Comparison of ENCODE assay signal across 14 cellular contexts in the genomic region with DNA sequence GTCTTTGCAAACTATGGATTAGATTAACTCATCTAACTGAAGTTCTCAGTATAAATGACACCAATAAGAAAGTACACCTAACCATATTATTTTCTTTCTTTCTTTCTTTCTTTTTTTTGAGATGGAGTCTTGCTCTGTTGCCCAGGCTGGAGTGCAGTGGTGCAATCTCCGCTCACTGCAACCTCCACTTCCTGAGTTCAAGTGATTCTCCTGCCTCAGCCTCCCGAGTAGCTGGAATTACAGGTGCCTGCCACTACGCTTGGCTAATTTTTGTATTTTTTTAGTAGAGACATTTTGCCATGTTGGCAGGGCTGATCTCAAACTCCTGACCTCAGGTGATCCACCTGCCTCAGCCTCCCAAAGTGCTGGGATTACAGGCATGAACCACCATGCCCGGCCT. TPM values are rescaled to one million over a fixed set of nuclear protein-coding genes. Genes with fewer than 3 reads are reported as not detected.
DNase-seq lines count a peak whose midpoint lies in the region; ATAC-seq, FAIRE-seq and TF ChIP-seq lines count a peak whose summit lies in the region.
"Not testable (repeated sequence)": the region's sequence is repeated elsewhere in the genome, so short reads cannot be mapped to it uniquely, and the experiment has no call there.
"Had no signal": no experiment of that assay in that cellular context is flagged by ENCODE, and none has a peak within 500 bp of the region (broad histone marks: within the 10 kb centered on the region; RNA-seq: fewer than 3 reads in every experiment).

No MANE protein-coding gene starts in this region.

- H3K36me3 ChIP-seq in CD4-positive, alpha-beta memory T cell (ENCODE audit: insufficient read depth, low read length); HepG2 (replicated peaks in 1 of 2; ENCODE audit: control insufficient read depth in 1 of 2, insufficient read depth in 2 of 2, low read length in 2 of 2): not testable (repeated sequence)
- peaks cover 15% of the 10 kb centered on the region for H3K36me3 ChIP-seq in left ventricle myocardium inferior

- TF ChIP-seq EP300 in HepG2 (IDR thresholded peaks at IDR 0.05; ENCODE audit: low read depth in 2 of 2, low read length in 2 of 2); HepG2 (CRISPR knock-in tag; IDR thresholded peaks at IDR 0.05; ENCODE audit: borderline replicate concordance): not testable (repeated sequence)

- not testable (repeated sequence) for H3K4me2 ChIP-seq in HepG2 (ENCODE audit: low read depth, low read length)

- POLR2A ChIA-PET in CD4-positive, alpha-beta memory T cell (lab: Charles Lee; ENCODE audit: partially characterized antibody), result interaction anchor here (5.0 kb wide), 1 partner anchor 71 kb away, joined by 37 read pairs; the partner anchor contains the start of gene USP53
- POLR2A ChIA-PET in T-cell (lab: Charles Lee); HepG2 (lab: Yijun Ruan, JAX): not testable (repeated sequence)

- intact Hi-C loops in CD4-positive, alpha-beta memory T cell (cut with micrococcal nuclease); left ventricle myocardium inferior (cut with micrococcal nuclease): not testable (repeated sequence)
- intact Hi-C loops in HepG2 (cut with micrococcal nuclease; ENCODE audit: unreplicated experiment), result loop anchor here (10.0 kb wide), 1 partner anchor 96 kb away; no protein-coding TSS in a partner anchor

- ATAC-seq in T-cell (replicated peaks in 1 of 4); HepG2; stimulated activated memory B cell treated with anti-CD40 and anti-IgM and Interleukin-4, amounts not matched to agents 10 μg/mL and 1 μg/mL and 100 μg/mL, for 72 hours: not testable (repeated sequence)

- not testable (repeated sequence) for TF ChIP-seq POLR2A in HepG2 (IDR thresholded peaks at IDR 0.05; ENCODE audit: insufficient read depth in 1 of 2, low read depth in 2 of 2, low read length in 2 of 2)

- peaks cover 35 to 44% (median 40%) of the 10 kb centered on the region in 4 donors for H3K4me1 Mint-ChIP-seq in CD4-positive, alpha-beta memory T cell
- H3K4me1 Mint-ChIP-seq in T-cell (peaks cover 40 to 49% (median 45%) of the 10 kb centered on the region in 3 donors), progenitor cell of endocrine pancreas (ENCODE audit: low read depth) (peaks cover 28% of the 10 kb centered on the region)
- peaks cover 36% of the 10 kb centered on the region for H3K4me1 Mint-ChIP-seq in activated naive CD4-positive, alpha-beta T cell treated with anti-CD3 and anti-CD28 coated beads, Interleukin-2, amount 50 U/mL, for 24 hours
- peaks cover 28% of the 10 kb centered on the region for H3K4me1 Mint-ChIP-seq in stimulated activated memory B cell treated with anti-CD40 and anti-IgM and Interleukin-4, amounts not matched to agents 10 μg/mL and 1 μg/mL and 100 μg/mL, for 72 hours

- H3K4me3 Mint-ChIP-seq in CD4-positive, alpha-beta memory T cell; T-cell; activated naive CD4-positive, alpha-beta T cell treated with anti-CD3 and anti-CD28 coated beads, Interleukin-2, amount 50 U/mL, for 24 hours; progenitor cell of endocrine pancreas (ENCODE audit: low read depth); stimulated activated memory B cell treated with anti-CD40 and anti-IgM and Interleukin-4, amounts not matched to agents 10 μg/mL and 1 μg/mL and 100 μg/mL, for 72 hours: not testable (repeated sequence)

- CTCF ChIA-PET in CD4-positive, alpha-beta memory T cell (lab: Charles Lee; ENCODE audit: partially characterized antibody); T-cell (lab: Charles Lee); HepG2 (lab: Yijun Ruan, JAX; ENCODE audit: low intra/inter-chr PET ratio, low total read pairs): not testable (repeated sequence)

- not testable (repeated sequence) for H3K27me3 ChIP-seq in CD4-positive, alpha-beta memory T cell (ENCODE audit: insufficient read depth, low read length); left ventricle myocardium inferior (ENCODE audit: low read depth); HepG2 (ENCODE audit: control insufficient read depth in 1 of 2, insufficient read depth in 2 of 2, low read length in 2 of 2)

- DNase-seq in CD4-positive, alpha-beta memory T cell; T-cell; left ventricle myocardium inferior; HepG2 (ENCODE audit: low spot score); progenitor cell of endocrine pancreas (ENCODE audit: low spot score, unreplicated experiment): not testable (repeated sequence)

- not testable (repeated sequence) for H3K9me3 ChIP-seq in CD4-positive, alpha-beta memory T cell (ENCODE audit: control insufficient read depth in 1 of 2, low read length in 2 of 2); left ventricle myocardium inferior (replicated peaks); HepG2 (ENCODE audit: low read length)

- H3K9ac ChIP-seq in HepG2 (ENCODE audit: insufficient read depth, low read depth, low read length), result not testable (repeated sequence)

- not testable (repeated sequence) for H3K36me3 Mint-ChIP-seq in CD4-positive, alpha-beta memory T cell; T-cell; activated naive CD4-positive, alpha-beta T cell treated with anti-CD3 and anti-CD28 coated beads, Interleukin-2, amount 50 U/mL, for 24 hours; progenitor cell of endocrine pancreas (ENCODE audit: insufficient read depth); stimulated activated memory B cell treated with anti-CD40 and anti-IgM and Interleukin-4, amounts not matched to agents 10 μg/mL and 1 μg/mL and 100 μg/mL, for 72 hours

- not testable (repeated sequence) for H3K79me2 ChIP-seq in HepG2 (ENCODE audit: insufficient read depth, low read length)

- not testable (repeated sequence) for H2AFZ ChIP-seq in HepG2 (ENCODE audit: low read length)

- not testable (repeated sequence) for BruUV-seq in HepG2 (replicated peaks; lab: Mats Ljungman, UMichigan)

- not testable (repeated sequence) for H3K4me3 ChIP-seq in CD4-positive, alpha-beta memory T cell (ENCODE audit: low read length in 2 of 2); HepG2 (replicated peaks in 1 of 3; ENCODE audit: insufficient read depth in 1 of 3, low read depth in 2 of 3, low read length in 3 of 3)
- H3K4me3 ChIP-seq in left ventricle myocardium inferior, result peak overlapping the region; percentile 66

- not testable (repeated sequence) for H3K9me3 Mint-ChIP-seq in CD4-positive, alpha-beta memory T cell; T-cell; activated naive CD4-positive, alpha-beta T cell treated with anti-CD3 and anti-CD28 coated beads, Interleukin-2, amount 50 U/mL, for 24 hours; progenitor cell of endocrine pancreas (ENCODE audit: low read depth); stimulated activated memory B cell treated with anti-CD40 and anti-IgM and Interleukin-4, amounts not matched to agents 10 μg/mL and 1 μg/mL and 100 μg/mL, for 72 hours

- WGBS in HepG2 (ENCODE audit: low lambda C conversion rate), result 60% methylated on average over 4 of the region's 4 CpGs

- not testable (repeated sequence) for H4K20me1 ChIP-seq in HepG2 (ENCODE audit: insufficient read depth, low read length)

- in situ Hi-C loops in HepG2 (cut with HindIII; ENCODE audit: extremely low pct_ligation_motif_present, low pct_unique_long_range_greater_than_20kb), result not testable (repeated sequence)

- not testable (repeated sequence) for FAIRE-seq in HepG2 (lab: Jason Lieb, UNC)

- not testable (repeated sequence) for TF ChIP-seq RAD21 in HepG2 (CRISPR knock-in tag; IDR thresholded peaks at IDR 0.05)

- not testable (repeated sequence) for H3K27ac ChIP-seq in CD4-positive, alpha-beta memory T cell (ENCODE audit: low read depth, low read length); HepG2 (ENCODE audit: extremely low read length, insufficient read depth, low read length)
- peak overlapping the region; percentile 91 for H3K27ac ChIP-seq in left ventricle myocardium inferior (replicated peaks)

- H3K27ac Mint-ChIP-seq in CD4-positive, alpha-beta memory T cell, result peak overlapping the region in 4 of 7 donors; percentile 12 to 66 (median 27)
- H3K27ac Mint-ChIP-seq in T-cell (peak overlapping the region; percentile 12 to 52), progenitor cell of endocrine pancreas (peak overlapping the region; percentile 56)
- peak overlapping the region; percentile 73 for H3K27ac Mint-ChIP-seq in activated naive CD4-positive, alpha-beta T cell treated with anti-CD3 and anti-CD28 coated beads, Interleukin-2, amount 50 U/mL, for 24 hours
- peak overlapping the region; percentile 74 for H3K27ac Mint-ChIP-seq in stimulated activated memory B cell treated with anti-CD40 and anti-IgM and Interleukin-4, amounts not matched to agents 10 μg/mL and 1 μg/mL and 100 μg/mL, for 72 hours

- not testable (repeated sequence) for TF ChIP-seq CTCF in left ventricle myocardium inferior (IDR thresholded peaks at IDR 0.05; ENCODE audit: borderline replicate concordance); HepG2 (CRISPR knock-in tag; IDR thresholded peaks at IDR 0.05); progenitor cell of endocrine pancreas (IDR thresholded peaks at IDR 0.05; ENCODE audit: unreplicated experiment)

- H3K27me3 Mint-ChIP-seq in CD4-positive, alpha-beta memory T cell; T-cell; activated naive CD4-positive, alpha-beta T cell treated with anti-CD3 and anti-CD28 coated beads, Interleukin-2, amount 50 U/mL, for 24 hours; progenitor cell of endocrine pancreas; stimulated activated memory B cell treated with anti-CD40 and anti-IgM and Interleukin-4, amounts not matched to agents 10 μg/mL and 1 μg/mL and 100 μg/mL, for 72 hours: not testable (repeated sequence)

- peaks cover 36% of the 10 kb centered on the region for H3K4me1 ChIP-seq in CD4-positive, alpha-beta memory T cell (ENCODE audit: insufficient read depth, low read length)
- H3K4me1 ChIP-seq in left ventricle myocardium inferior (peaks cover 41% of the 10 kb centered on the region), HepG2 (ENCODE audit: insufficient read depth, low read length) (peaks cover 26% of the 10 kb centered on the region)

RNA-seq across cellular contexts. Expression of gene MYOZ2, which starts 5.7 kb away (rescaled TPM):
- not detected for total RNA-seq in CD4-positive, alpha-beta memory T cell
- polyA plus RNA-seq in CD4-positive, alpha-beta memory T cell, result not detected
- not detected for total RNA-seq in T-cell
- total RNA-seq in left ventricle myocardium inferior, result 843 TPM
- total RNA-seq in HepG2 (2016; rRNA removed; fragmentation: Illumina TruSeq; extraction: Trizol), result not detected in 2 replicates
- not detected in 2 replicates for total RNA-seq in HepG2 (2016; cell fraction: cytosol; rRNA removed; fragmentation: Illumina TruSeq; extraction: Trizol; ENCODE audit: low read depth)
- total RNA-seq in HepG2 (2016; cell fraction: insoluble cytoplasmic fraction; rRNA removed; fragmentation: Illumina TruSeq; extraction: Trizol), result not detected in 2 replicates
- total RNA-seq in HepG2 (2016; cell fraction: membrane; rRNA removed; fragmentation: Illumina TruSeq; extraction: Trizol), result not detected in 2 replicates
- total RNA-seq in HepG2 (2016; cell fraction: nucleus; rRNA removed; fragmentation: Illumina TruSeq; extraction: Trizol), result not detected in 2 replicates
- 0.03 TPM in 1 of 2 replicates, not detected in the other for polyA plus RNA-seq in HepG2 (2011; rRNA removed)
- not detected in 2 replicates for polyA plus RNA-seq in HepG2 (2011; cell fraction: cytosol; rRNA removed)
- not detected in 2 replicates for polyA plus RNA-seq in HepG2 (2011; cell fraction: nucleus; rRNA removed)
- polyA plus RNA-seq in HepG2 (2012), result not detected in 2 replicates
- polyA plus RNA-seq in HepG2 (2016; cell fraction: cytosol; fragmentation: Illumina TruSeq; extraction: Trizol; ENCODE audit: low read depth), result not detected in 2 replicates
- not detected in 2 replicates for polyA plus RNA-seq in HepG2 (2016; cell fraction: insoluble cytoplasmic fraction; fragmentation: Illumina TruSeq; extraction: Trizol; ENCODE audit: low read depth)
- polyA plus RNA-seq in HepG2 (2016; cell fraction: membrane; fragmentation: Illumina TruSeq; extraction: Trizol; ENCODE audit: low read depth), result not detected in 2 replicates
- not detected in 2 replicates for polyA plus RNA-seq in HepG2 (2016; cell fraction: nucleus; fragmentation: Illumina TruSeq; extraction: Trizol; ENCODE audit: insufficient read depth, low read depth)
- polyA minus RNA-seq in HepG2 (2011; rRNA and poly(A)+ RNA removed; ENCODE audit: low replicate concordance), result not detected in 2 replicates
- polyA minus RNA-seq in HepG2 (2011; cell fraction: cytosol; rRNA and poly(A)+ RNA removed), result not detected in 2 replicates
- not detected in 2 replicates for polyA minus RNA-seq in HepG2 (2011; cell fraction: nucleus; rRNA and poly(A)+ RNA removed)
- total RNA-seq in progenitor cell of endocrine pancreas, result 0.10 and 0.16 TPM in 2 replicates
- total RNA-seq: CD8-positive, alpha-beta memory T cell; Daoy; G401; GM23338; H4; H9 had no signal
- polyA plus RNA-seq: A549; CD8-positive, alpha-beta memory T cell; GM23338 had no signal

Comparison
In these comparisons a context has a peak if more than half of its experiments do, and no peak if none do; other contexts are left out.
1. RNA of gene MYOZ2, which starts 5.7 kb away (total RNA-seq): 843 TPM in left ventricle myocardium inferior (single experiment); 0.10 to 0.16 TPM in progenitor cell of endocrine pancreas, not detected in CD4-positive, alpha-beta memory T cell, not detected in T-cell and not detected in HepG2; every median in the first group is over 100 times any median in the second.
2. Peak in every context shown above with its lines, with median percentiles within 50 percentile points of each other: H3K27ac Mint-ChIP-seq.